ENCODE assay signal across 17 cellular contexts in genomic region chr22:19442166-19442565, GRCh38.
"Had no signal": no experiment of that assay in that cellular context is flagged by ENCODE, and none has a peak within 500 bp of the region (broad histone marks: within the 10 kb centered on the region; RNA-seq: fewer than 3 reads in every experiment).

No MANE protein-coding gene starts in this region.

- H3K4me2 ChIP-seq: neural progenitor cell had no signal

- H3K27me3 ChIP-seq: neural progenitor cell, transverse colon had no signal

- H3K4me3 ChIP-seq: neural progenitor cell, transverse colon had no signal

- H3K4me3 Mint-ChIP-seq: activated B cell treated with CpG ODN at 0.5 μM for 24 hours; activated CD4-positive, alpha-beta T cell treated with anti-CD3 and anti-CD28 coated beads, Interleukin-2, amount 10 ng/mL, durations not matched to agents 24 days and 14 days; neural progenitor cell had no signal

- H3K27ac ChIP-seq: epithelial cell of prostate, neural progenitor cell, transverse colon had no signal

- H3K27ac Mint-ChIP-seq: activated B cell treated with CpG ODN at 0.5 μM for 24 hours; activated CD4-positive, alpha-beta T cell treated with anti-CD3 and anti-CD28 coated beads, Interleukin-2, amount 10 ng/mL, durations not matched to agents 24 days and 14 days; neural progenitor cell had no signal

- H2AFZ ChIP-seq: neural progenitor cell had no signal

- H3K9me3 Mint-ChIP-seq: activated B cell treated with CpG ODN at 0.5 μM for 24 hours; activated CD4-positive, alpha-beta T cell treated with anti-CD3 and anti-CD28 coated beads, Interleukin-2, amount 10 ng/mL, durations not matched to agents 24 days and 14 days; effector memory CD8-positive, alpha-beta T cell; neural progenitor cell had no signal

- DNase-seq: activated B cell treated with CpG ODN at 0.5 μM for 24 hours; activated CD4-positive, alpha-beta T cell treated with anti-CD3 and anti-CD28 coated beads, Interleukin-2, amount 10 ng/mL, durations not matched to agents 24 days and 14 days; activated effector memory CD4-positive, alpha-beta T cell treated with Interleukin-2 at 50 U/mL for 16 hours; aorta; cerebellar nuclear complex; dermis blood vessel endothelial cell; effector memory CD8-positive, alpha-beta T cell; islet precursor cell; midbrain; stimulated activated naive CD4-positive, alpha-beta T cell treated with Interleukin-2 at 50 U/mL for 16 hours; substantia nigra; SW 1271; transverse colon had no signal

- H3K9me3 ChIP-seq: transverse colon had no signal

- H3K36me3 ChIP-seq: neural progenitor cell had no signal

- H3K27me3 Mint-ChIP-seq: activated B cell treated with CpG ODN at 0.5 μM for 24 hours; activated CD4-positive, alpha-beta T cell treated with anti-CD3 and anti-CD28 coated beads, Interleukin-2, amount 10 ng/mL, durations not matched to agents 24 days and 14 days; effector memory CD8-positive, alpha-beta T cell had no signal

- FAIRE-seq: frontal cortex, TTC549 had no signal

- ATAC-seq: effector memory CD8-positive, alpha-beta T cell had no signal

- H3K9ac ChIP-seq: neural progenitor cell had no signal
